ENCODE assay signal across 8 cellular contexts in the genomic region with DNA sequence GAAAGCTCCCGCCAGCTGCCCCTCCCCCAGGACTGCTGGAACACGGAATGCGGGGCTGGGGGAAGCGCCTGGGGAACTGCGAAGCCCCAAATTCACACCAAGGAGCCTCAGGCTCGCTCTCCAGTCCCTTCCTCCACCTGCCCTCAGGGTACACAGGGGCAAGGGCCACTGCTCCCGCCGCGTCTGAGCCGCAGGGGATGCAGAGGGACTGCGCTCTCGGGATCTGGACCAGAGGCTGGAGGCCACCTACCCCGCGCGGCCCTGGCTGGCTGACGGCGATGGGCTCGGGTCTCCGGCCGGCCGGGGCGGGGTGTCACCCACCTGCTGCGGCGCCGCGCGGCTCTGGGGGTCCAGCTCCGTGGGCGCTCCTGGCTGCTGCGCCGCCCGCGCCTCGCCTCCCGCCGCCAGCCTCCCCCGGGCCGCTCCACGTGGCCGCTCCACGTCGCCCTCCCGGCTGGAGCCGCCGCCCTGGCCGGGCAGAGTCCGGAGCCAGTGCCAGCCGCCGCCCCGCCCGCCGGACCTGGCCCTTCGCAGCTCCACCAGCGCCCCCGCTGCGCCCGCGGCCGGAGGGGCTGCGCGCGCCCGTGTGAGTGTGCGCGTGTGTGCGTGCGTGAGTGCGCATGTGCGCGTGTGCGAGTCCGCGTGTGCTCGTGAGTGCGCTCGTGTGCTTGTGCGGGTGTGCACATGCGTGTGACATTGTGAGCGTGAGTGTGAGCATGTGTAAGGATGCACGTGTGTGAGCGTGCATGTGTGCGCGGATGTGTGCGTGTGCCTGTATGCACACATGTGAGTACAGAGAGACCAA. TPM values are rescaled to one million over a fixed set of nuclear protein-coding genes. Genes with fewer than 3 reads are reported as not detected.
DNase-seq lines count a peak whose midpoint lies in the region; ATAC-seq and TF ChIP-seq lines count a peak whose summit lies in the region.

A gene with protein sequence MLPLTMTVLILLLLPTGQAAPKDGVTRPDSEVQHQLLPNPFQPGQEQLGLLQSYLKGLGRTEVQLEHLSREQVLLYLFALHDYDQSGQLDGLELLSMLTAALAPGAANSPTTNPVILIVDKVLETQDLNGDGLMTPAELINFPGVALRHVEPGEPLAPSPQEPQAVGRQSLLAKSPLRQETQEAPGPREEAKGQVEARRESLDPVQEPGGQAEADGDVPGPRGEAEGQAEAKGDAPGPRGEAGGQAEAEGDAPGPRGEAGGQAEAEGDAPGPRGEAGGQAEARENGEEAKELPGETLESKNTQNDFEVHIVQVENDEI (minus strand): TSS at position 604 of the 805 bp plus-strand sequence. CDS start 14,762 bp downstream, outside the sequence.

- no peaks in the 10 kb centered on the region for H3F3A ChIP-seq in OCI-LY1 (ENCODE audit: insufficient read depth, low read length)

- H3K79me2 ChIP-seq in OCI-LY1 (ENCODE audit: insufficient read depth, low read length) = no peaks in the 10 kb centered on the region

- peak within 1 kb of the TSS; percentile 74 for H3K4me2 ChIP-seq in OCI-LY1 (ENCODE audit: low read length)

- peak in 1 of 2 donors; percentile 15 for TF ChIP-seq POLR2A in uterus (IDR thresholded peaks at IDR 0.05)

- no peak within 1 kb of the TSS for H3K27ac ChIP-seq in OCI-LY1 (ENCODE audit: low read depth, low read length, poor library complexity, severe bottlenecking)
- no peak within 1 kb of the TSS for H3K27ac ChIP-seq in muscle layer of colon (ENCODE audit: low read depth, low read length)
- no peak within 1 kb of the TSS for H3K27ac ChIP-seq in uterus

- DNase-seq in NCI-H1417 (lab: John Stamatoyannopoulos, UW) (peak; percentile 50 to 75 (median 71)), NCI-H1417 treated with DMSO at 0.1 percent for 48 hours (lab: John Stamatoyannopoulos, UW) (no peak), dermis blood vessel endothelial cell (peak; percentile 23), uterus (no peak), GF-D8 (lab: John Stamatoyannopoulos, UW) (no peak)

- H3K4me3 ChIP-seq in OCI-LY1 (ENCODE audit: low read depth, low read length, poor library complexity, severe bottlenecking) = peak within 1 kb of the TSS; percentile 65
- H3K4me3 ChIP-seq in muscle layer of colon (ENCODE audit: low read depth in 1 of 2, low read length in 2 of 2) = peak within 1 kb of the TSS; percentile 7 to 42
- H3K4me3 ChIP-seq in uterus = peak within 1 kb of the TSS; percentile 33 to 43

- H2AFZ ChIP-seq in OCI-LY1 (ENCODE audit: low read length) = no peak within 1 kb of the TSS

- TF ChIP-seq CTCF in OCI-LY1 (IDR thresholded peaks at IDR 0.05; ENCODE audit: low read length) (no peak), uterus (IDR thresholded peaks at IDR 0.05) (no peak)

- ATAC-seq in GM21515 (IDR thresholded peaks at IDR 0.05; ENCODE audit: unreplicated experiment) = no peak

- H3K9ac ChIP-seq in OCI-LY1 (ENCODE audit: low read length) (peak within 1 kb of the TSS; percentile 47; the same call in 1 of the 2 replicates), muscle layer of colon (ENCODE audit: low read length) (no peak within 1 kb of the TSS)

- no peaks in the 10 kb centered on the region for H3K27me3 ChIP-seq in OCI-LY1 (ENCODE audit: insufficient read depth, low read length)
- peaks cover 8 to 13% of the 10 kb centered on the region in 2 donors for H3K27me3 ChIP-seq in muscle layer of colon (ENCODE audit: control insufficient read depth in 1 of 2, insufficient read depth in 2 of 2, low read length in 2 of 2)
- H3K27me3 ChIP-seq in uterus = no peaks in the 10 kb centered on the region

- H4K20me1 ChIP-seq in OCI-LY1 (ENCODE audit: insufficient read depth, low read length) = no peaks in the 10 kb centered on the region

- H3K9me3 ChIP-seq in OCI-LY1 (ENCODE audit: low read length) (no peaks in the 10 kb centered on the region), muscle layer of colon (ENCODE audit: low read length) (no peaks in the 10 kb centered on the region), uterus (no peaks in the 10 kb centered on the region)

- no peaks in the 10 kb centered on the region for H3K9me2 ChIP-seq in OCI-LY1 (ENCODE audit: low read depth, low read length)

- H3K4me1 ChIP-seq in OCI-LY1 (ENCODE audit: insufficient read depth, low read length, severe bottlenecking) (peaks cover 19% of the 10 kb centered on the region), muscle layer of colon (ENCODE audit: insufficient read depth, low read length) (peaks cover 13% of the 10 kb centered on the region), uterus (peaks cover 0 to 7% of the 10 kb centered on the region in 2 donors)

- intact Hi-C loops in uterus (cut with DNase I; ENCODE audit: low total_unique reads) = no loop called here

- H3K36me3 ChIP-seq in OCI-LY1 (ENCODE audit: insufficient read depth, low read length) (no peaks in the 10 kb centered on the region), muscle layer of colon (ENCODE audit: insufficient read depth, low read length) (no peaks in the 10 kb centered on the region), uterus (no peaks in the 10 kb centered on the region)

RNA-seq across cellular contexts. Expression of the gene that starts here (rescaled TPM):
- total RNA-seq in dermis blood vessel endothelial cell = 4.8 TPM in 2 replicates
- 10 to 100 TPM in 2 of 4 donors, 1 to 10 TPM in 2; 2.3 to 22.9 (median 9.7) TPM for total RNA-seq in uterus

Comparison
In these comparisons a context has a peak if more than half of its experiments do, and no peak if none do; other contexts are left out.
1. DNase-seq: peak in NCI-H1417 (3 of 3) and dermis blood vessel endothelial cell (single experiment); none in NCI-H1417 treated with DMSO at 0.1 percent for 48 hours (single experiment), uterus (0 of 2) and GF-D8 (single experiment).
2. Peak in every context shown above with its lines, with median percentiles within 50 percentile points of each other: H3K4me3 ChIP-seq.